ENCODE assay signal across 24 cellular contexts in the genomic region with DNA sequence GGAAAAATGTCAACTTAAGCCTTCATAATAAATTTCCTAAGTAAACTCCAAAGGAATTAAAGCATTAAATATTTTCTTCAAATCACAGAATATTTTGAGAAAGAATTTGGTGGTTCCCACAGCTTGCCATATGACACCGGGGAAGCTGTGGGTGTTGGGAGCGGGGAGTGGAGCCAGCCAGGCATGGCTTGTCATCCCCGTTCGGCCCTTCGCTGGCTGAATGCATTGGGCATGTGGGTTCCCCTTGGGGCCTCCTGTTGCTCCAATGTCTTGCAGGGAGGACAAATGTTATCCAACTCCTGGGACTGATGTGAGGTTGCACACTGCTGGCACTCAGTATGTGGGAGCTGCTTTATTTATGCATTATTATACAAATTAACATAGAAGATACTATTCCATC. TPM values are rescaled to one million over a fixed set of nuclear protein-coding genes. Genes with fewer than 3 reads are reported as not detected.
DNase-seq lines count a peak whose midpoint lies in the region; ATAC-seq and TF ChIP-seq lines count a peak whose summit lies in the region.
"Had no signal": no experiment of that assay in that cellular context is flagged by ENCODE, and none has a peak within 500 bp of the region (broad histone marks: within the 10 kb centered on the region; RNA-seq: fewer than 3 reads in every experiment).

No MANE protein-coding gene starts in this region.

- H3K9ac ChIP-seq in PC-3 (ENCODE audit: low read length): no peak overlapping the region

- no peaks in the 10 kb centered on the region for H3K9me2 ChIP-seq in PC-3 (replicated peaks; ENCODE audit: low read length)

- H3K9me3 Mint-ChIP-seq in nephron progenitor cell (peaks cover 15% of the 10 kb centered on the region), progenitor cell of endocrine pancreas (ENCODE audit: low read depth) (no peaks in the 10 kb centered on the region)
- H3K9me3 Mint-ChIP-seq: CD8-positive, alpha-beta memory T cell had no signal

- intact Hi-C loops in right cardiac atrium (cut with DNase I): no loop called here
- intact Hi-C loops in PC-3 (cut with micrococcal nuclease): no loop called here

- H3K4me1 ChIP-seq in right atrium auricular region (no peaks in the 10 kb centered on the region), right cardiac atrium (ENCODE audit: control insufficient read depth, insufficient read depth, low read length) (no peaks in the 10 kb centered on the region), PC-3 (ENCODE audit: insufficient read depth, low read length) (peaks cover 7% of the 10 kb centered on the region)
- H3K4me1 ChIP-seq: Peyer's patch had no signal

- H3F3A ChIP-seq in PC-3 (ENCODE audit: low read length, unreplicated experiment): no peaks in the 10 kb centered on the region

- no TSS peak for BruUV-seq in PC-3 (replicated peaks; lab: Mats Ljungman, UMichigan)

- CTCF ChIA-PET in PC-3 (lab: Charles Lee): no interaction called here

- H3K27me3 Mint-ChIP-seq in nephron progenitor cell (ENCODE audit: low read depth, poor library complexity): no peaks in the 10 kb centered on the region
- H3K27me3 Mint-ChIP-seq in progenitor cell of endocrine pancreas: no peaks in the 10 kb centered on the region

- no peaks in the 10 kb centered on the region for H4K20me1 ChIP-seq in PC-3 (ENCODE audit: low read length)

- H3K27ac Mint-ChIP-seq in nephron progenitor cell (no peak overlapping the region), progenitor cell of endocrine pancreas (no peak overlapping the region)
- H3K27ac Mint-ChIP-seq: CD8-positive, alpha-beta memory T cell; IgD-negative memory B cell had no signal

- POLR2A ChIA-PET in PC-3 (lab: Charles Lee; ENCODE audit: unreplicated experiment): no interaction called here

- H3K4me2 ChIP-seq in PC-3 (ENCODE audit: low read length): no peak overlapping the region

- H3K27ac ChIP-seq in right atrium auricular region: no peak overlapping the region
- no peak overlapping the region for H3K27ac ChIP-seq in right cardiac atrium (ENCODE audit: low read length)
- no peak overlapping the region for H3K27ac ChIP-seq in PC-3 (ENCODE audit: low read length)
- H3K27ac ChIP-seq: C4-2B, Peyer's patch had no signal

- H3K4me3 ChIP-seq in right atrium auricular region (no peak overlapping the region), right cardiac atrium (ENCODE audit: low read length) (no peak overlapping the region), PC-3 (ENCODE audit: low read length) (no peak overlapping the region)
- H3K4me3 ChIP-seq: Peyer's patch had no signal

- no peaks in the 10 kb centered on the region for H3K36me3 Mint-ChIP-seq in nephron progenitor cell (ENCODE audit: low read depth)
- H3K36me3 Mint-ChIP-seq in progenitor cell of endocrine pancreas (ENCODE audit: insufficient read depth): no peaks in the 10 kb centered on the region
- H3K36me3 Mint-ChIP-seq: CD8-positive, alpha-beta memory T cell; IgD-negative memory B cell had no signal

- TF ChIP-seq CTCF in right atrium auricular region (IDR thresholded peaks at IDR 0.05): no peak
- no peak for TF ChIP-seq CTCF in nephron progenitor cell (IDR thresholded peaks at IDR 0.05)
- TF ChIP-seq CTCF in progenitor cell of endocrine pancreas (IDR thresholded peaks at IDR 0.05; ENCODE audit: unreplicated experiment): no peak
- no peak for TF ChIP-seq CTCF in PC-3 (conservative IDR thresholded peaks at IDR 0.05; ENCODE audit: low read depth, low read length)

- H3K4me1 Mint-ChIP-seq in nephron progenitor cell (peaks cover 19% of the 10 kb centered on the region), progenitor cell of endocrine pancreas (ENCODE audit: low read depth) (no peaks in the 10 kb centered on the region)
- H3K4me1 Mint-ChIP-seq: CD8-positive, alpha-beta memory T cell; IgD-negative memory B cell had no signal

- H3K9me3 ChIP-seq in right atrium auricular region (no peaks in the 10 kb centered on the region), right cardiac atrium (ENCODE audit: control insufficient read depth, low read length) (no peaks in the 10 kb centered on the region), PC-3 (ENCODE audit: low read length) (no peaks in the 10 kb centered on the region)
- H3K9me3 ChIP-seq: Peyer's patch had no signal

- H3K4me3 Mint-ChIP-seq in nephron progenitor cell (no peak overlapping the region), progenitor cell of endocrine pancreas (ENCODE audit: low read depth) (no peak overlapping the region)
- H3K4me3 Mint-ChIP-seq: CD8-positive, alpha-beta memory T cell; IgD-negative memory B cell had no signal

- no peak overlapping the region for H2AFZ ChIP-seq in PC-3 (ENCODE audit: low read length)

- H3K36me3 ChIP-seq in right atrium auricular region (no peaks in the 10 kb centered on the region), PC-3 (ENCODE audit: low read depth, low read length) (no peaks in the 10 kb centered on the region)
- H3K36me3 ChIP-seq: Peyer's patch had no signal

- WGBS in right cardiac atrium: 79% methylated on average over 5 of the region's 5 CpGs

- DNase-seq in right atrium auricular region (ENCODE audit: low spot score): peak; percentile 23
- DNase-seq in right cardiac atrium: no peak
- peak; percentile 41 for DNase-seq in islet precursor cell
- DNase-seq in nephron progenitor cell: peak; percentile 48
- peak; percentile 19 for DNase-seq in ureter (ENCODE audit: low spot score)
- no peak for DNase-seq in progenitor cell of endocrine pancreas (ENCODE audit: low spot score, unreplicated experiment)
- DNase-seq in PC-3: no peak
- no peak for DNase-seq in stimulated activated CD4-positive, alpha-beta T cell treated with anti-CD3 and anti-CD28 coated beads, Interleukin-15, amount 100 ng/mL, for 24 hours
- DNase-seq: Calu3; CD8-positive, alpha-beta memory T cell; GDM1; Karpas-422; MV-4-11; NCI-H1105 treated with DMSO at 0.1 percent for 48 hours; NCI-H2029 treated with DMSO at 0.1 percent for 48 hours; NCI-H226; NCI-H510A treated with DMSO at 0.1 percent for 48 hours; NCI-H748 treated with DMSO at 0.1 percent for 48 hours; NK-92 treated with Interleukin-12 subunit alpha and Interleukin-12 subunit beta, amount 100 ng/mL, for 24 hours had no signal

- H3K79me2 ChIP-seq in PC-3 (ENCODE audit: low read length): no peaks in the 10 kb centered on the region

- no peaks in the 10 kb centered on the region for H3K27me3 ChIP-seq in right atrium auricular region
- H3K27me3 ChIP-seq in right cardiac atrium (ENCODE audit: control insufficient read depth, insufficient read depth): no peaks in the 10 kb centered on the region
- no peaks in the 10 kb centered on the region for H3K27me3 ChIP-seq in PC-3 (ENCODE audit: low read length)
- H3K27me3 ChIP-seq: Peyer's patch had no signal

- ATAC-seq in right cardiac atrium: no peak
- ATAC-seq in PC-3: no peak

RNA-seq across cellular contexts. Expression of a gene that starts 18.6 kb away (rescaled TPM):
- total RNA-seq in right atrium auricular region (1 to 10 TPM; 1.4 to 4.8 TPM), right cardiac atrium (1 to 10 TPM; 2.2 to 4.2 (median 3.3) TPM), ureter (8.1 TPM), progenitor cell of endocrine pancreas (0.71 and 1.2 TPM in 2 replicates), PC-3 (2014; rRNA removed) (71.3 and 80.2 TPM in 2 replicates)
- polyA plus RNA-seq in right cardiac atrium: 1.5 TPM
- polyA plus RNA-seq: CD8-positive, alpha-beta memory T cell; IgD-negative memory B cell had no signal

RNA-seq across cellular contexts. Expression of a gene that starts 38.0 kb away (rescaled TPM):
- total RNA-seq in right atrium auricular region (not detected), right cardiac atrium (not detected), ureter (not detected), progenitor cell of endocrine pancreas (not detected in 2 replicates), PC-3 (2014; rRNA removed) (4.0 and 4.5 TPM in 2 replicates)
- polyA plus RNA-seq in right cardiac atrium: not detected
- total RNA-seq: Calu3; CD8-positive, alpha-beta memory T cell; H1; M059J; Peyer's patch had no signal
- polyA plus RNA-seq: CD8-positive, alpha-beta memory T cell; IgD-negative memory B cell had no signal

Comparison
In these comparisons a context has a peak if more than half of its experiments do, and no peak if none do; other contexts are left out.
1. DNase-seq: peak in right atrium auricular region (single experiment), islet precursor cell (single experiment), nephron progenitor cell (single experiment) and ureter (single experiment); none in right cardiac atrium (0 of 3), progenitor cell of endocrine pancreas (single experiment), PC-3 (single experiment) and stimulated activated CD4-positive, alpha-beta T cell treated with anti-CD3 and anti-CD28 coated beads, Interleukin-15, amount 100 ng/mL, for 24 hours (single experiment).